ENCODE assay signal across 14 cellular contexts in the genomic region with DNA sequence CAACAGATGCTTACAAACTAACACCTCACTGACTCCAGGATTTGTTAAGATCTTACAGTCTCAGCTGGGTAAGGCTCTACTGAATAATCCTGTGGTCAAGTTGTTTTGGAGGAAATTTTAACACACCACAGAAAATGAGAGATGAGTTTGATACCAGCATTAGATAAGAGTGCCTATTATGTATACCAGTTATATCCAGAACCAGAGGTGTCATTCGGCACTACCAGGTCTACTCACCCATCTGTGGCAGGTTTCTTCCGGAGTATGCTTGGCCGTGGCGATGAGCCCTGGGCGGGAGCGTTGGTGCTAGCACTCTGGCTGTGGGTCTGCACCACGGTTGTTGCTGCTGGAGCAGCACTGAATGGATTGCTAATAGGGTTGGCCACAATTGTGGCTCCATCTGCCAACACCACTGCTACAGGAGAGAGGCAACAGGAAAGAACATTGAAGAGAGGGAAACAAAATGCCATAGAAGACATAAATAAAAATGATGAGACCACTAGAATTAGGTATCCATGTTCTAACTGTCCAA.
"Had no signal": no experiment of that assay in that cellular context is flagged by ENCODE, and none has a peak within 500 bp of the region (broad histone marks: within the 10 kb centered on the region; RNA-seq: fewer than 3 reads in every experiment).

No MANE protein-coding gene starts in this region.

- H3K4me3 ChIP-seq: coronary artery, esophagus muscularis mucosa, lower lobe of right lung, neural progenitor cell, tibial nerve, uterus had no signal

- H3K4me3 Mint-ChIP-seq: activated B cell treated with CpG ODN at 0.5 μM for 24 hours; activated CD4-positive, alpha-beta T cell treated with anti-CD3 and anti-CD28 coated beads, Interleukin-2, amount 10 ng/mL, durations not matched to agents 7 days and 5 days; activated naive CD8-positive, alpha-beta T cell; brain; central memory CD8-positive, alpha-beta T cell; neural progenitor cell had no signal

- H3K4me2 ChIP-seq: neural progenitor cell had no signal

- H2AFZ ChIP-seq: neural progenitor cell had no signal

- H3K9me3 ChIP-seq: esophagus muscularis mucosa, lower lobe of right lung, tibial nerve, uterus had no signal

- H3K9me3 Mint-ChIP-seq: activated B cell treated with CpG ODN at 0.5 μM for 24 hours; activated CD4-positive, alpha-beta T cell treated with anti-CD3 and anti-CD28 coated beads, Interleukin-2, amount 10 ng/mL, durations not matched to agents 7 days and 5 days; brain; central memory CD8-positive, alpha-beta T cell; neural progenitor cell had no signal

- H3K27ac ChIP-seq: coronary artery, esophagus muscularis mucosa, lower lobe of right lung, neural progenitor cell, tibial nerve, uterus had no signal

- H3K27me3 ChIP-seq: esophagus muscularis mucosa, neural progenitor cell, tibial nerve, uterus had no signal

- H3K27ac Mint-ChIP-seq: activated B cell treated with CpG ODN at 0.5 μM for 24 hours; activated CD4-positive, alpha-beta T cell treated with anti-CD3 and anti-CD28 coated beads, Interleukin-2, amount 10 ng/mL, durations not matched to agents 7 days and 5 days; activated naive CD8-positive, alpha-beta T cell; neural progenitor cell had no signal

- H3K4me1 ChIP-seq: lower lobe of right lung, neural progenitor cell, tibial nerve, uterus had no signal

- H3K4me1 Mint-ChIP-seq: activated B cell treated with CpG ODN at 0.5 μM for 24 hours, brain, neural progenitor cell had no signal

- DNase-seq: activated B cell treated with CpG ODN at 0.5 μM for 24 hours; activated CD4-positive, alpha-beta T cell treated with anti-CD3 and anti-CD28 coated beads, Interleukin-2, amount 10 ng/mL, durations not matched to agents 7 days and 5 days; activated effector memory CD4-positive, alpha-beta T cell treated with anti-CD3 and anti-CD28 coated beads, Interleukin-2, amount 50 U/mL, for 16 hours; lower lobe of right lung; stimulated activated CD4-positive, alpha-beta T cell treated with anti-CD3 and anti-CD28 coated beads, Interleukin-12 subunit alpha, Interleukin-12 subunit beta, amount 100 ng/mL, for 4 hours; stimulated activated naive CD4-positive, alpha-beta T cell treated with Interleukin-2 at 50 U/mL for 16 hours; uterus had no signal

- ATAC-seq: lower lobe of right lung had no signal

- H3K36me3 ChIP-seq: uterus had no signal

- H3K9ac ChIP-seq: neural progenitor cell had no signal
